10 cellular contexts compared by ENCODE assay signal in the genomic region with DNA sequence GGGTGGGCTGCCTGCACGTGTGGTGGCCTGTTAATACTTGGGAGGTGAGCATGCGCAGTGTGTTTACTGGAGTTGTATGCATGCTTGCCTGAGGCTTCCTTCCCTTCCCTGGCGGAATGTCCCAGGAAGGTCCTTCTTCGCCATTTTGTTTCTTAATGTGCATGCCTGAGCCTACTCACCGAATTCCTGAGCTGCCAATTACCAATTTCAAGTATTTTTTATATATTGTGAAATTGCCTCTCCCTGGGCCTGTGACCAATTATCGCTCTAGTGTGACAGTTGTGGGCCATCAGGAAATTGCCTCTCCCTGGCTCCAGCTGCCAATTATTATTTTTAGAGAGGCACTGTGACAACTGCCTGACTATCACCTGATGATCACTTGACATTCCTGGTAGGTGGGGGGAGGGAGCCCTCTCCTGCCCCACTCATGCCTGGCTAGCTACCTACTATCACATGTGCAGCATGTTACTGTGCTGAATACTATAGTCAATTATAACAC.
DNase-seq lines count a peak whose midpoint lies in the region; TF ChIP-seq lines count a peak whose summit lies in the region.
"Had no signal": no experiment of that assay in that cellular context is flagged by ENCODE, and none has a peak within 500 bp of the region (broad histone marks: within the 10 kb centered on the region; RNA-seq: fewer than 3 reads in every experiment).

No MANE protein-coding gene starts in this region.

- no peaks in the 10 kb centered on the region for H3K79me1 ChIP-seq in mesenchymal stem cell (replicated peaks; ENCODE audit: low read length, poor library complexity, severe bottlenecking)

- H3K9me3 ChIP-seq in mesenchymal stem cell (ENCODE audit: control insufficient read depth, low read length) (no peaks in the 10 kb centered on the region), MG63 (no peaks in the 10 kb centered on the region)

- H3K4me1 ChIP-seq in mesenchymal stem cell (ENCODE audit: control insufficient read depth, insufficient read depth, low read depth, low read length), result no peaks in the 10 kb centered on the region
- H3K4me1 ChIP-seq: parathyroid adenoma had no signal

- no peak overlapping the region for H3K4me2 ChIP-seq in mesenchymal stem cell (ENCODE audit: low read length, poor library complexity, severe bottlenecking)

- WGBS in mesenchymal stem cell, result 88% methylated on average over 6 of the region's 6 CpGs

- H3K27me3 ChIP-seq in mesenchymal stem cell (ENCODE audit: control insufficient read depth in 1 of 2, insufficient read depth in 1 of 2, low read length in 2 of 2), result no peaks in the 10 kb centered on the region
- no peaks in the 10 kb centered on the region for H3K27me3 ChIP-seq in MG63

- no peak overlapping the region for H4K8ac ChIP-seq in mesenchymal stem cell (ENCODE audit: low read length)

- no peak overlapping the region for H3K9ac ChIP-seq in mesenchymal stem cell (ENCODE audit: low read length)
- H3K9ac ChIP-seq: parathyroid adenoma had no signal

- H2BK5ac ChIP-seq in mesenchymal stem cell (ENCODE audit: low read depth, low read length, poor library complexity, severe bottlenecking), result no peak overlapping the region

- H3K27ac ChIP-seq in mesenchymal stem cell (ENCODE audit: low read length, poor library complexity, severe bottlenecking), result no peak overlapping the region
- H3K27ac ChIP-seq: parathyroid adenoma had no signal

- H3K36me3 ChIP-seq in mesenchymal stem cell (ENCODE audit: control insufficient read depth in 1 of 2, insufficient read depth in 2 of 2, low read depth in 1 of 2, low read length in 2 of 2) (no peaks in the 10 kb centered on the region), MG63 (no peaks in the 10 kb centered on the region)

- no peak overlapping the region for H3K14ac ChIP-seq in mesenchymal stem cell (ENCODE audit: low read length in 2 of 2)

- H3K18ac ChIP-seq in mesenchymal stem cell (ENCODE audit: low read depth in 1 of 2, low read length in 2 of 2), result no peak overlapping the region

- no peak overlapping the region for H3K4me3 ChIP-seq in mesenchymal stem cell (ENCODE audit: insufficient read depth in 1 of 2, low read depth in 1 of 2, low read length in 2 of 2)
- no peak overlapping the region for H3K4me3 ChIP-seq in MG63

- POLR2A ChIA-PET in HEK293T (lab: Yijun Ruan, JAX), result no interaction called here

- H2AK5ac ChIP-seq in mesenchymal stem cell (ENCODE audit: low read length, severe bottlenecking), result no peak overlapping the region

- no peak overlapping the region for H2BK12ac ChIP-seq in mesenchymal stem cell (ENCODE audit: low read length in 2 of 2)

- no peak overlapping the region for H4K91ac ChIP-seq in mesenchymal stem cell (ENCODE audit: low read length)

- no peak overlapping the region for H2BK120ac ChIP-seq in mesenchymal stem cell (ENCODE audit: low read depth, low read length)

- no peak overlapping the region for H3K23ac ChIP-seq in mesenchymal stem cell (ENCODE audit: low read length in 2 of 2)

- H2BK15ac ChIP-seq in mesenchymal stem cell (ENCODE audit: low read depth, poor library complexity, severe bottlenecking), result no peak overlapping the region

- no peak overlapping the region for H2AFZ ChIP-seq in mesenchymal stem cell (ENCODE audit: low read depth, low read length)
- H2AFZ ChIP-seq: parathyroid adenoma had no signal

- H3K4ac ChIP-seq in mesenchymal stem cell (ENCODE audit: low read depth in 1 of 2, low read length in 2 of 2), result no peak overlapping the region

- DNase-seq in EH (ENCODE audit: low read depth) (peak; percentile 96), NCI-H2171 (lab: John Stamatoyannopoulos, UW) (peak; percentile 20), dermis microvascular lymphatic vessel endothelial cell (ENCODE audit: low read depth in 2 of 2) (peak; percentile 22 to 81), mesenchymal stem cell (peak; percentile 3), HEK293T (ENCODE audit: extremely low spot score) (no peak), ureter (ENCODE audit: low spot score) (no peak), MG63 (no peak)
- DNase-seq in stimulated activated CD8-positive, alpha-beta memory T cell treated with anti-CD3 and anti-CD28 coated beads, Interleukin-4, amount 100 ng/mL, for 48 hours, result no peak
- DNase-seq: GF-D8 had no signal

- CTCF ChIA-PET in HEK293T (lab: Yijun Ruan, JAX), result interaction anchor here (0.9 kb wide), 1 partner anchor 15 kb away, joined by 3 read pairs; no protein-coding TSS in a partner anchor

TF ChIP-seq in HEK293T, 16 proteins besides CTCF, POLR2A, EP300 and RAD21:
- TF ChIP-seq SUZ12 (IDR thresholded peaks at IDR 0.05) (no peak), ELF4 (IDR thresholded peaks at IDR 0.05) (no peak), PKNOX1 (IDR thresholded peaks at IDR 0.05) (no peak), NFRKB (IDR thresholded peaks at IDR 0.05) (no peak), SP1 (IDR thresholded peaks at IDR 0.05) (no peak), FOXM1 (IDR thresholded peaks at IDR 0.05; ENCODE audit: borderline replicate concordance) (no peak), FOXA1 (IDR thresholded peaks at IDR 0.05) (no peak), TARDBP (IDR thresholded peaks at IDR 0.05) (no peak), BHLHE40 (IDR thresholded peaks at IDR 0.05; ENCODE audit: borderline replicate concordance) (no peak), CTBP1 (IDR thresholded peaks at IDR 0.05; ENCODE audit: borderline replicate concordance) (no peak), LEF1 (IDR thresholded peaks at IDR 0.05; ENCODE audit: borderline replicate concordance) (no peak)
TF ChIP-seq in HEK293T: peak in this region for 0.

Comparison
In these comparisons a context has a peak if more than half of its experiments do, and no peak if none do; other contexts are left out.
1. DNase-seq: peak in EH (single experiment), NCI-H2171 (single experiment), dermis microvascular lymphatic vessel endothelial cell (2 of 2) and mesenchymal stem cell (single experiment); none in HEK293T (single experiment), ureter (single experiment), stimulated activated CD8-positive, alpha-beta memory T cell treated with anti-CD3 and anti-CD28 coated beads, Interleukin-4, amount 100 ng/mL, for 48 hours (single experiment) and MG63 (single experiment).